11 cellular contexts compared by ENCODE assay signal in the genomic region with DNA sequence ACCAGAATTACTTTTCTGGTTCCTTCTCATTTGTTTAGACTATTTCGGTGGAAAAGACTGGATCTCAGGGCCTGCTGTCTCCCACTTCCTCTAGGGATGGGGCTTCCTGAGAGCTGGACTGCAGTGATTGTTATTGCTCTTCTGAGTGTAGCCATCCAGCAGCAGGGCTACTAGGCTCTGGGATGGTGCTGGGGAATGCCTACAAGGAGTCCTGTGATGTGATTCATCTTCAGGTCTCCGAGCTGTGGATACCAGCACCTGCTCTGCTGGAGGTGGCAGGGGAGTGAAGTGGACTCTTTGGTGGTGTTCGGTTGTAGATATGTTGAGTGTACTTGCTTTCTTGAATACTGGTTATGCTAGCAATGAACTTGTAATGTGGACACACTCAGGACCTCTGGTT. TPM values are rescaled to one million over a fixed set of nuclear protein-coding genes. Genes with fewer than 3 reads are reported as not detected.
A peak's percentile ranks its signal among the peaks of the same experiment; 100 is the strongest.
DNase-seq lines count a peak whose midpoint lies in the region; ATAC-seq, FAIRE-seq and TF ChIP-seq lines count a peak whose summit lies in the region.
"Had no signal": no experiment of that assay in that cellular context is flagged by ENCODE, and none has a peak within 500 bp of the region (broad histone marks: within the 10 kb centered on the region; RNA-seq: fewer than 3 reads in every experiment).

No MANE protein-coding gene starts in this region.

- no peaks in the 10 kb centered on the region for H3K27me3 Mint-ChIP-seq in natural killer cell treated with Interleukin-12 subunit alpha and Interleukin-12 subunit beta and Interleukin-15 and Interleukin-18, amount 100 ng/mL, for 72 hours

- H3K4me1 Mint-ChIP-seq in natural killer cell treated with Interleukin-12 subunit alpha and Interleukin-12 subunit beta and Interleukin-15 and Interleukin-18, amount 100 ng/mL, for 72 hours (ENCODE audit: low read depth in 2 of 2): peaks cover 69 to 75% of the 10 kb centered on the region in 2 donors

- H3K27ac Mint-ChIP-seq in natural killer cell treated with Interleukin-12 subunit alpha and Interleukin-12 subunit beta and Interleukin-15 and Interleukin-18, amount 100 ng/mL, for 72 hours: peak overlapping the region; percentile 77 to 80

- no peak for FAIRE-seq in D721Med (lab: Jason Lieb, UNC)
- no peak for FAIRE-seq in urothelium cell line (lab: Jason Lieb, UNC)

- TF ChIP-seq CTCF in coronary artery (IDR thresholded peaks at IDR 0.05) (no peak), D721Med (IDR thresholded peaks at IDR 0.05; ENCODE audit: insufficient read depth, missing control alignments) (no peak)

- DNase-seq in HK-2 (ENCODE audit: unreplicated experiment): peak; percentile 4
- no peak for DNase-seq in coronary artery (ENCODE audit: low spot score)
- no peak for DNase-seq in natural killer cell treated with Interleukin-12 subunit alpha and Interleukin-12 subunit beta and Interleukin-15 and Interleukin-18, amount 100 ng/mL, for 72 hours (ENCODE audit: low spot score)
- DNase-seq in SHP77 (lab: John Stamatoyannopoulos, UW): no peak
- no peak for DNase-seq in D721Med (ENCODE audit: insufficient read length, low spot score)
- DNase-seq in urothelium cell line (ENCODE audit: low spot score): no peak
- DNase-seq: NCI-H345, nucleus accumbens, SIG-M5 had no signal

- peak overlapping the region in 1 of 2 donors; percentile 77 for H3K27ac ChIP-seq in coronary artery

- peaks cover 5% of the 10 kb centered on the region for H3K9me3 Mint-ChIP-seq in natural killer cell treated with Interleukin-12 subunit alpha and Interleukin-12 subunit beta and Interleukin-15 and Interleukin-18, amount 100 ng/mL, for 72 hours

- H3K4me3 Mint-ChIP-seq in natural killer cell treated with Interleukin-12 subunit alpha and Interleukin-12 subunit beta and Interleukin-15 and Interleukin-18, amount 100 ng/mL, for 72 hours: peak overlapping the region; percentile 38

- peak overlapping the region; percentile 15 for H3K4me3 ChIP-seq in coronary artery

- ATAC-seq in GM19395 (IDR thresholded peaks at IDR 0.05; ENCODE audit: unreplicated experiment) (peak; percentile 11), GM19324 (IDR thresholded peaks at IDR 0.05; ENCODE audit: low FRiP score, unreplicated experiment) (no peak)
- ATAC-seq in natural killer cell treated with Interleukin-12 subunit alpha and Interleukin-12 subunit beta and Interleukin-15 and Interleukin-18, amount 100 ng/mL, for 72 hours: no peak

- H3K36me3 Mint-ChIP-seq in natural killer cell treated with Interleukin-12 subunit alpha and Interleukin-12 subunit beta and Interleukin-15 and Interleukin-18, amount 100 ng/mL, for 72 hours: peaks cover 43% of the 10 kb centered on the region

RNA-seq across cellular contexts. Expression of gene AEBP2, which starts 42.7 kb away (rescaled TPM):
- total RNA-seq in natural killer cell treated with Interleukin-12 subunit alpha and Interleukin-12 subunit beta and Interleukin-15 and Interleukin-18, amount 100 ng/mL, for 72 hours: 10 to 100 TPM; 66.3 to 95.2 TPM
